ENCODE assay signal across 11 cellular contexts in the genomic region with DNA sequence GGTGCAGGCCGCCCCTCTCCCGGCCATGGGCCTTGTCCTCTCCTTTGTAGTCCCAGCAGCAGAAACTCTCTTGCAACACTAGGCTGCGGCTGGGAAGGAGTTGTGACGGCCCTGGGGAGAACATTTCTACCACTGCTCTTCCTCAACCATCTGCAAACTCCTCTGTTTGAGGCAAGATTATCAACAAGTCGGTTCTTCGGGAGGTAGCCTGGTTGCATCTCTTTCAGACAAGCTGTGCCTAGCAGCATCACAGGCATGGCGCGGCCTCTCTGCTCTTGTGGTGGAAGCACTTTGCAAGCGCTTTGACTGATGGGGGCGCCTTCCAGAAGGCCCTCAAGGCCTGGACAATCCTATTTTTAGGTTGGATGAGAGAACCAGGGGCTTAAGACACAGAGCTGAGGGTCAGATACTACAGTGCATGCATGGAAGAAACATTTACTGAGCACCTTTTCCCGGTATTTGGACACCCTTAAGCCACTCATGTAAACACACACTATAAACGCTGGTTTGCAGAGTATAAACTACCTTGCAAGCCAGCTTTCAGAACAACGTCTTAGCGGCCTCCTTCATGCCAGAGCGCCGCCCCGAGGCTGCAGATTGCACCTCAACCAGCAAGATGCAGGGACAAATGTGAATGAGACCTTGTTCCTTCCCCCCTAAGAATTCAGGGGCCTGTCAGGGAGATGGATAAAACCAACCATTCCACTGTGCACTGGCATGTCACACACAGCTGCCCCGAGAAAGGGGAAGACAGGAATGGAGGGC. TPM values are rescaled to one million over a fixed set of nuclear protein-coding genes. Genes with fewer than 3 reads are reported as not detected.
DNase-seq lines count a peak whose midpoint lies in the region; ATAC-seq and TF ChIP-seq lines count a peak whose summit lies in the region.
"Had no signal": no experiment of that assay in that cellular context is flagged by ENCODE, and none has a peak within 500 bp of the region (broad histone marks: within the 10 kb centered on the region; RNA-seq: fewer than 3 reads in every experiment).

No MANE protein-coding gene starts in this region.

- WGBS in heart left ventricle, 4 donors: 40 to 43% (median 40%) methylated on average over 17 to 18 of the region's 18 CpGs

- TF ChIP-seq CTCF in OCI-LY7 (conservative IDR thresholded peaks at IDR 0.05; ENCODE audit: low read length) (0 out of 2 replicates have a peak, but pooled peaks have one; percentile 15), heart left ventricle (IDR thresholded peaks at IDR 0.05) (no peak)

- ATAC-seq in heart left ventricle (peak in 3 of 4 donors; percentile 17 to 34 (median 17)), HG03139 (IDR thresholded peaks at IDR 0.05; ENCODE audit: unreplicated experiment) (no peak), GM21576 (IDR thresholded peaks at IDR 0.05; ENCODE audit: unreplicated experiment) (no peak)
- ATAC-seq: natural killer cell treated with Interleukin-12 subunit alpha and Interleukin-12 subunit beta and Interleukin-15 and Interleukin-18, amount 100 ng/mL, for 72 hours had no signal

- BruUV-seq in OCI-LY7 (replicated peaks; lab: Mats Ljungman, UMichigan): no TSS peak

- H3K27ac ChIP-seq in OCI-LY7 (ENCODE audit: low read depth, low read length, poor library complexity, severe bottlenecking) (no peak overlapping the region), heart left ventricle (peak overlapping the region in 7 of 12 donors; percentile 34 to 86 (median 63))

- in situ Hi-C loops in Caki2 (cut with HindIII; ENCODE audit: low pct_unique_long_range_greater_than_20kb, low sequenced_read_pairs): no loop called here

- H3K4me2 ChIP-seq in OCI-LY7 (ENCODE audit: low read length): no peak overlapping the region

- H3K4me1 ChIP-seq in OCI-LY7 (ENCODE audit: insufficient read depth, low read length, poor library complexity, severe bottlenecking) (no peaks in the 10 kb centered on the region), heart left ventricle (peaks cover 0 to 24% (median 5%) of the 10 kb centered on the region in 12 donors)

- POLR2A ChIA-PET in OCI-LY7 (lab: Charles Lee): no interaction called here

- H3K79me2 ChIP-seq in OCI-LY7 (ENCODE audit: insufficient read depth, low read depth, low read length): no peaks in the 10 kb centered on the region

- no peak for TF ChIP-seq POLR2A in heart left ventricle (IDR thresholded peaks at IDR 0.05)

- CTCF ChIA-PET in OCI-LY7 (lab: Charles Lee; ENCODE audit: unreplicated experiment): no interaction called here

- no peaks in the 10 kb centered on the region for H3K36me3 ChIP-seq in OCI-LY7 (ENCODE audit: insufficient read depth, low read length)
- no peaks in the 10 kb centered on the region for H3K36me3 ChIP-seq in heart left ventricle

- H4K20me1 ChIP-seq in OCI-LY7 (ENCODE audit: insufficient read depth, low read length): no peaks in the 10 kb centered on the region

- H3K27me3 ChIP-seq in heart left ventricle: peaks cover 0 to 35% (median 2%) of the 10 kb centered on the region in 9 donors

- H3K9me3 ChIP-seq in OCI-LY7 (ENCODE audit: low read length) (no peaks in the 10 kb centered on the region), heart left ventricle (no peaks in the 10 kb centered on the region)

- DNase-seq in Caki2 (ENCODE audit: low read depth) (peak; percentile 12), OCI-LY7 (ENCODE audit: low spot score) (no peak), heart left ventricle (no peak), putamen (ENCODE audit: low spot score) (peak; percentile 27), NOMO-1 treated with dmso at 0.1 percent for 144 hours (lab: John Stamatoyannopoulos, UW; ENCODE audit: unreplicated experiment) (no peak), KG1 (lab: John Stamatoyannopoulos, UW) (no peak)
- DNase-seq: activated CD4-positive, alpha-beta T cell treated with anti-CD3 and anti-CD28 coated beads, Interleukin-2, amount 10 ng/mL, durations not matched to agents 7 days and 5 days had no signal

- intact Hi-C loops in OCI-LY7 (cut with micrococcal nuclease; ENCODE audit: unreplicated experiment) (no loop called here), heart left ventricle (cut with DNase I) (loop anchor here (1.0 to 10.0 kb wide), 13 partner anchors 42 to 135 kb away; no protein-coding TSS in a partner anchor)

- H3K4me3 ChIP-seq in OCI-LY7 (ENCODE audit: low read depth, low read length, poor library complexity, severe bottlenecking) (no peak overlapping the region), heart left ventricle (peak overlapping the region in 9 of 12 donors; percentile 51 to 69 (median 62))

- no peak overlapping the region for H2AFZ ChIP-seq in OCI-LY7 (ENCODE audit: low read length)

- H3K9me2 ChIP-seq in OCI-LY7 (ENCODE audit: insufficient read depth, low read length): no peaks in the 10 kb centered on the region

RNA-seq across cellular contexts. Expression of a gene that starts 1.3 kb away (rescaled TPM):
- not detected in 2 replicates for total RNA-seq in Caki2 (2014; rRNA removed; shearing (Covaris generic); ENCODE audit: low replicate concordance)
- total RNA-seq in OCI-LY7 (2014; rRNA removed; shearing (Covaris generic)): not detected in 2 replicates
- total RNA-seq in OCI-LY7 (2022) (not detected in 2 replicates), heart left ventricle (10 to 100 TPM in 3 of 9 donors, 1 to 10 TPM in 6; 1.8 to 12.2 (median 5.0) TPM)
- polyA plus RNA-seq in heart left ventricle: 10 to 100 TPM in 1 of 2 donors, 1 to 10 TPM in 1; 1.4 to 27.5 TPM
- total RNA-seq: activated CD4-positive, alpha-beta T cell treated with anti-CD3 and anti-CD28 coated beads, Interleukin-2, amount 10 ng/mL, durations not matched to agents 7 days and 5 days; fibroblast of villous mesenchyme; natural killer cell treated with Interleukin-12 subunit alpha and Interleukin-12 subunit beta and Interleukin-15 and Interleukin-18, amount 100 ng/mL, for 72 hours had no signal

Comparison
In these comparisons a context has a peak if more than half of its experiments do, and no peak if none do; other contexts are left out.
1. DNase-seq: peak in Caki2 (single experiment) and putamen (single experiment); none in OCI-LY7 (single experiment), heart left ventricle (0 of 5), NOMO-1 treated with dmso at 0.1 percent for 144 hours (single experiment) and KG1 (single experiment).
2. ATAC-seq: peak in heart left ventricle (3 of 4); none in HG03139 (single experiment) and GM21576 (single experiment).